Comparison of ENCODE assay signal across 1 cellular context in the genomic region with DNA sequence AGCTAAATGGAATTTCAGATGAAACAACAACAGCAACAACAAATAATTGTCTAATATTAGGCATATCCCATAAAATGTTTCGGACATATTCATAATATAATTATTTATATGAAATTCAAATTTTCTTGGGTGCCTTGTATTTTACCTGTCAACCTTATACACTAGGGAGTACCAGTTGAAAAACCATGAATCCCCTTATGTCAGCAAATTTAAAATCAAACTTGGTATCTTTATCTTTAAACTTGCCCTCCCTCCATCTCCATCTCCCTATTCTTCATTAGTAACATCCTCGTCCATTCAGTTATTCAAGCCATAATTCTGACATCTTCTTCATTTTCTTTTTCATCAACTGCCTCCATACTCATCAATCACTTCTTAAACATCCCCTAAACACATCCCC.
TF ChIP-seq lines count a peak whose summit lies in the region.

No MANE protein-coding gene starts in this region.

TF ChIP-seq in K562, 482 proteins besides CTCF, POLR2A, EP300 and RAD21 (continued from another document):
- TF ChIP-seq, protein P1, sequence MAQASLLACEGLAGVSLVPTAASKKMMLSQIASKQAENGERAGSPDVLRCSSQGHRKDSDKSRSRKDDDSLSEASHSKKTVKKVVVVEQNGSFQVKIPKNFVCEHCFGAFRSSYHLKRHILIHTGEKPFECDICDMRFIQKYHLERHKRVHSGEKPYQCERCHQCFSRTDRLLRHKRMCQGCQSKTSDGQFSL (CRISPR knock-in tag; IDR thresholded peaks at IDR 0.05), result no peak
- TF ChIP-seq, protein P1 (tag; IDR thresholded peaks at IDR 0.05), result no peak
- TF ChIP-seq MAFF (IDR thresholded peaks at IDR 0.05; ENCODE audit: low read length) (peak; percentile 65), NCOA4 (IDR thresholded peaks at IDR 0.05; ENCODE audit: partially characterized antibody) (no peak), ZNF274 (IDR thresholded peaks at IDR 0.05; ENCODE audit: borderline replicate concordance, low read depth, low read length) (no peak), C11orf30 (IDR thresholded peaks at IDR 0.05; ENCODE audit: low read depth) (0 out of 2 replicates have a peak, but pooled peaks have one; percentile 9), ZNF184 (CRISPR knock-in tag; IDR thresholded peaks at IDR 0.05) (no peak), GABPA (tag; conservative IDR thresholded peaks at IDR 0.05; ENCODE audit: low read depth) (no peak), MXI1 (IDR thresholded peaks at IDR 0.05; ENCODE audit: low read depth, low read length) (no peak)
